9 cellular contexts compared by ENCODE assay signal in the genomic region with DNA sequence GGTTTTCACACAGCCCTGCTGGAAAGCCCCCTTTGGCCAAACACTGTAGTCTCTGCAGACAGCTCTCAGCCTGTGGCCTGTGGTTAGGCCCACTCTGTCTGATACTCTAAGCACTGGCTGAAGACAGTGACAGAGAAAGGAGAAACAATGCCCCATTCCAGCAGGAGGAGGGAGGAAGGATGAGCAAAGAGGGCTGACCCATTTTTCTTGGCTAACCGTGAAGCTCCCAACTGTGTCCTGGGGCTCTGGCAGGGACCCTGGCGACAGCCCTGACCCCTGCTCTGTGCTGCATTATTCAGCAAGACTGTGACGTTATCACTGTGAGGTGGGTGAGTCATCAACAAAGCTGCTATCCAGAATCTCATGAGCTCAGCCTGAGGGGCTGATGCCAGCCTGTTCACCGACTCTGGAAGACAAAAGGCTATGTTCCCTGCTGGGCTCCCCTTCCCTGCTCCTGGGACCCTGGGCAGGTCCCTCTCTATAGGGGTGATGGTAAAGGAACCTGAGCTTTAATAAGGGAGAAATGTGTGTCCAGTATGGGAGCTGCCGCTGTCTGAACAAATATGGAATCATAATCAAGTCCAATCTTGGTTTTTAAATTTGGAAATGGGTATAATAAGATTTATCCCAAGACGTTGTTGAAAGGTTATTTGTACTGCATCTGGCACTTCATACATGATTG.
DNase-seq lines count a peak whose midpoint lies in the region; ATAC-seq, FAIRE-seq and TF ChIP-seq lines count a peak whose summit lies in the region.
"Had no signal": no experiment of that assay in that cellular context is flagged by ENCODE, and none has a peak within 500 bp of the region (broad histone marks: within the 10 kb centered on the region; RNA-seq: fewer than 3 reads in every experiment).

No MANE protein-coding gene starts in this region.

- peak overlapping the region; percentile 50 to 75 for H3K27ac ChIP-seq in ascending aorta
- H3K27ac ChIP-seq in lung (ENCODE audit: low read depth in 1 of 2, low read length in 1 of 2), result no peak overlapping the region

- peaks cover 22% of the 10 kb centered on the region for H3K4me1 Mint-ChIP-seq in osteocyte (ENCODE audit: unreplicated experiment)

- no peaks in the 10 kb centered on the region for H3K9me3 ChIP-seq in ascending aorta
- peaks cover 0 to 2% of the 10 kb centered on the region in 2 donors for H3K9me3 ChIP-seq in lung (ENCODE audit: control insufficient read depth in 2 of 2, insufficient read depth in 1 of 2, low read length in 1 of 2)

- WGBS in lung, 2 donors, result 76 to 85% methylated on average over 6 of the region's 6 CpGs

- DNase-seq in AG08396 (ENCODE audit: low spot score) (peak; percentile 52), ascending aorta (ENCODE audit: low spot score in 2 of 2) (peak; percentile 62 to 85), lung (ENCODE audit: low spot score) (peak; percentile 29), osteocyte (ENCODE audit: extremely low spot score, unreplicated experiment) (no peak), D721Med (ENCODE audit: insufficient read length, low spot score) (no peak), middle frontal gyrus (ENCODE audit: extremely low spot score, low spot score) (no peak), NCI-H2171 treated with DMSO at 0.1 percent for 48 hours (lab: John Stamatoyannopoulos, UW) (no peak)

- no peaks in the 10 kb centered on the region for H3K27me3 Mint-ChIP-seq in osteocyte (ENCODE audit: unreplicated experiment)

- peaks cover 4% of the 10 kb centered on the region for H3K9me3 Mint-ChIP-seq in osteocyte (ENCODE audit: unreplicated experiment)

- H3K27me3 ChIP-seq in ascending aorta (no peaks in the 10 kb centered on the region), lung (ENCODE audit: control insufficient read depth, insufficient read depth) (no peaks in the 10 kb centered on the region)

- H3K4me3 ChIP-seq in ascending aorta, result no peak overlapping the region
- no peak overlapping the region for H3K4me3 ChIP-seq in lung

- H3K4me3 Mint-ChIP-seq in osteocyte (ENCODE audit: unreplicated experiment), result no peak overlapping the region
- H3K4me3 Mint-ChIP-seq: T-helper 1 cell treated with Interleukin-12 subunit alpha and Interleukin-12 subunit beta and Interleukin-4 antibody, amounts not matched to agents 30 μg/mL and 1 μg/mL, for 36 hours had no signal

- TF ChIP-seq CTCF in ascending aorta (IDR thresholded peaks at IDR 0.05) (no peak), lung (IDR thresholded peaks at IDR 0.05; ENCODE audit: control extremely low read depth, extremely low read depth) (no peak), osteocyte (IDR thresholded peaks at IDR 0.05) (no peak), D721Med (IDR thresholded peaks at IDR 0.05; ENCODE audit: insufficient read depth, missing control alignments) (no peak)

- no peak for FAIRE-seq in D721Med (lab: Jason Lieb, UNC)

- no peak overlapping the region for H3K27ac Mint-ChIP-seq in osteocyte (ENCODE audit: unreplicated experiment)
- H3K27ac Mint-ChIP-seq: T-helper 1 cell treated with Interleukin-12 subunit alpha and Interleukin-12 subunit beta and Interleukin-4 antibody, amounts not matched to agents 30 μg/mL and 1 μg/mL, for 36 hours had no signal

- intact Hi-C loops in ascending aorta (cut with DNase I), result loop anchor here (5.0 kb wide), 1 partner anchor 60 kb away; no protein-coding TSS in a partner anchor

- ATAC-seq in HG02642 (IDR thresholded peaks at IDR 0.05; ENCODE audit: poor library complexity, unreplicated experiment) (peak; percentile 64), lung (ENCODE audit: insufficient read depth, low FRiP score) (no peak)

- H3K36me3 Mint-ChIP-seq in osteocyte (ENCODE audit: unreplicated experiment), result no peaks in the 10 kb centered on the region

- no peaks in the 10 kb centered on the region for H3K36me3 ChIP-seq in ascending aorta
- H3K36me3 ChIP-seq in lung (ENCODE audit: control insufficient read depth in 2 of 2, insufficient read depth in 2 of 2, low read length in 2 of 2), result no peaks in the 10 kb centered on the region

- H3K4me1 ChIP-seq in ascending aorta, result peaks cover 10 to 20% of the 10 kb centered on the region in 2 donors
- H3K4me1 ChIP-seq in lung (ENCODE audit: control insufficient read depth in 2 of 2, insufficient read depth in 2 of 2, low read length in 2 of 2), result peaks cover 0 to 3% of the 10 kb centered on the region in 2 donors

Comparison
In these comparisons a context has a peak if more than half of its experiments do, and no peak if none do; other contexts are left out.
1. DNase-seq: peak in AG08396 (single experiment), ascending aorta (2 of 2) and lung (single experiment); none in osteocyte (single experiment), D721Med (single experiment), middle frontal gyrus (single experiment) and NCI-H2171 treated with DMSO at 0.1 percent for 48 hours (single experiment).
2. H3K27ac ChIP-seq: peak in ascending aorta (2 of 2); none in lung (0 of 2).